Comparison of ENCODE assay signal across 13 cellular contexts in the genomic region with DNA sequence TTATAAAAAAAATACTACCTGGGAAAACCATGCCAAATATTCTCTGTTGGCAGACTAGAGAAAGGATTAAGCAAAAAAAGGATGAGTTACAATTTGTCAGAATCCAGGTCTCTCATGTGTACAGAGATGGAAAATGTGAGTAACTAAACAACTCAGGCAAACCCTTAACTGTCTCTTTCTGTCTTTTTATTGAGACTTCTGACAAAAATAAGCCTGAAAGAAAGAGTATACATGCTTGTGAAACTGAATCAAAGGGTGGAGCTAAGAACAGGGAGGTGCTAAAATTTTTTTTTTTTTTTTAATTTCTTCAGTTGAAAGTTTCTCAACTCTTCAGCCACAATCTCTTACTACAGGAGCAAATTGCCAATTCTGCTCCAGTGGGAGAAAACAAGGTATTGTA.
DNase-seq lines count a peak whose midpoint lies in the region; ATAC-seq lines count a peak whose summit lies in the region.
"Had no signal": no experiment of that assay in that cellular context is flagged by ENCODE, and none has a peak within 500 bp of the region (broad histone marks: within the 10 kb centered on the region; RNA-seq: fewer than 3 reads in every experiment).

A gene with protein sequence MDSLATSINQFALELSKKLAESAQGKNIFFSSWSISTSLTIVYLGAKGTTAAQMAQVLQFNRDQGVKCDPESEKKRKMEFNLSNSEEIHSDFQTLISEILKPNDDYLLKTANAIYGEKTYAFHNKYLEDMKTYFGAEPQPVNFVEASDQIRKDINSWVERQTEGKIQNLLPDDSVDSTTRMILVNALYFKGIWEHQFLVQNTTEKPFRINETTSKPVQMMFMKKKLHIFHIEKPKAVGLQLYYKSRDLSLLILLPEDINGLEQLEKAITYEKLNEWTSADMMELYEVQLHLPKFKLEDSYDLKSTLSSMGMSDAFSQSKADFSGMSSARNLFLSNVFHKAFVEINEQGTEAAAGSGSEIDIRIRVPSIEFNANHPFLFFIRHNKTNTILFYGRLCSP (plus strand): TSS at position 310 of the 400 bp plus-strand sequence. CDS start 7,553 bp downstream, outside the sequence.

- DNase-seq in SIG-M5 (lab: John Stamatoyannopoulos, UW) (peak; percentile 79), NCI-H128 (lab: John Stamatoyannopoulos, UW; ENCODE audit: unreplicated experiment) (no peak), NCI-H748 treated with DMSO at 0.1 percent for 48 hours (lab: John Stamatoyannopoulos, UW) (no peak), islet precursor cell (no peak)
- no peak for DNase-seq in stimulated activated CD4-positive, alpha-beta T cell treated with anti-CD3 and anti-CD28 coated beads, Interleukin-4, amount 100 ng/mL, for 4 hours
- DNase-seq: CD4-positive, alpha-beta T cell; heart left ventricle; midbrain; NCI-H2107 had no signal

- peak; percentile 63 for ATAC-seq in GM18511 (IDR thresholded peaks at IDR 0.05; ENCODE audit: unreplicated experiment)
- peak; percentile 54 for ATAC-seq in GM21515 (IDR thresholded peaks at IDR 0.05; ENCODE audit: unreplicated experiment)
- peak; percentile 62 for ATAC-seq in HG03103 (IDR thresholded peaks at IDR 0.05; ENCODE audit: low read depth, unreplicated experiment)
- ATAC-seq: heart left ventricle, sciatic nerve had no signal
